In genomic region chr21:37669249-37669648, GRCh38 we compare ENCODE assay signal across 26 cellular contexts.
"Had no signal": no experiment of that assay in that cellular context is flagged by ENCODE, and none has a peak within 500 bp of the region (broad histone marks: within the 10 kb centered on the region; RNA-seq: fewer than 3 reads in every experiment).

No MANE protein-coding gene starts in this region.

- H3K4me1 ChIP-seq: foreskin keratinocyte, psoas muscle, transverse colon, upper lobe of right lung had no signal

- FAIRE-seq: colon, endothelial cell of umbilical vein, keratinocyte, small intestine had no signal

- H3K4me3 Mint-ChIP-seq: natural killer cell; stimulated activated naive B cell treated with anti-CD40 and anti-IgM and Interleukin-4, amounts not matched to agents 10 μg/mL and 1 μg/mL and 100 μg/mL, for 72 hours; stimulated activated naive CD8-positive, alpha-beta T cell treated with anti-CD3 and anti-CD28 coated beads, Interleukin-15, Interleukin-2, amounts not matched to agents 100 ng/mL and 50 ng/mL, for 24 hours had no signal

- ATAC-seq: foreskin keratinocyte; gastroesophageal sphincter; heart left ventricle; left ventricle myocardium superior; lower lobe of right lung; natural killer cell; psoas muscle; right cardiac atrium; stimulated activated naive B cell treated with anti-CD40 and anti-IgM and Interleukin-4, amounts not matched to agents 10 μg/mL and 1 μg/mL and 100 μg/mL, for 72 hours; upper lobe of right lung had no signal

- H3K9me3 Mint-ChIP-seq: natural killer cell; stimulated activated naive B cell treated with anti-CD40 and anti-IgM and Interleukin-4, amounts not matched to agents 10 μg/mL and 1 μg/mL and 100 μg/mL, for 72 hours; stimulated activated naive CD8-positive, alpha-beta T cell treated with anti-CD3 and anti-CD28 coated beads, Interleukin-15, Interleukin-2, amounts not matched to agents 100 ng/mL and 50 ng/mL, for 24 hours had no signal

- H3K4me3 ChIP-seq: dorsolateral prefrontal cortex, esophagus muscularis mucosa, gastroesophageal sphincter, heart left ventricle, lower lobe of right lung, ovary, psoas muscle, transverse colon, upper lobe of right lung, uterus had no signal

- H3K27me3 ChIP-seq: ovary, uterus had no signal

- DNase-seq: dorsolateral prefrontal cortex; effector CD8-positive, alpha-beta T cell; foreskin keratinocyte; heart left ventricle; hypothalamus; left ventricle myocardium superior; lower lobe of right lung; natural killer cell; occipital lobe; ovary; posterior cingulate gyrus; psoas muscle; right cardiac atrium; small intestine; stimulated activated CD4-positive, alpha-beta T cell treated with anti-CD3 and anti-CD28 coated beads, Interleukin-15, amount 100 ng/mL, for 24 hours; stimulated activated CD4-positive, alpha-beta T cell treated with anti-CD3 and anti-CD28 coated beads, Interleukin-2, amount 100 ng/mL, for 48 hours; stimulated activated naive B cell treated with anti-CD40 and anti-IgM and Interleukin-4, amounts not matched to agents 10 μg/mL and 1 μg/mL and 100 μg/mL, for 72 hours; transverse colon; upper lobe of right lung; uterus had no signal

- H3K4me1 Mint-ChIP-seq: natural killer cell; stimulated activated naive B cell treated with anti-CD40 and anti-IgM and Interleukin-4, amounts not matched to agents 10 μg/mL and 1 μg/mL and 100 μg/mL, for 72 hours had no signal

- H3K27ac Mint-ChIP-seq: natural killer cell; stimulated activated naive B cell treated with anti-CD40 and anti-IgM and Interleukin-4, amounts not matched to agents 10 μg/mL and 1 μg/mL and 100 μg/mL, for 72 hours; stimulated activated naive CD8-positive, alpha-beta T cell treated with anti-CD3 and anti-CD28 coated beads, Interleukin-15, Interleukin-2, amounts not matched to agents 100 ng/mL and 50 ng/mL, for 24 hours had no signal

- H3K27ac ChIP-seq: dorsolateral prefrontal cortex, esophagus muscularis mucosa, foreskin keratinocyte, gastroesophageal sphincter, heart left ventricle, lower lobe of right lung, ovary, psoas muscle, transverse colon, upper lobe of right lung, uterus had no signal

- H3K36me3 Mint-ChIP-seq: natural killer cell; stimulated activated naive B cell treated with anti-CD40 and anti-IgM and Interleukin-4, amounts not matched to agents 10 μg/mL and 1 μg/mL and 100 μg/mL, for 72 hours had no signal

- H3K9me3 ChIP-seq: esophagus muscularis mucosa, gastroesophageal sphincter, heart left ventricle, lower lobe of right lung, ovary, psoas muscle, transverse colon, upper lobe of right lung, uterus had no signal

- H3K36me3 ChIP-seq: esophagus muscularis mucosa, gastroesophageal sphincter, heart left ventricle, lower lobe of right lung, ovary, transverse colon, upper lobe of right lung, uterus had no signal
